Comparison of ENCODE assay signal across 8 cellular contexts in the genomic region with DNA sequence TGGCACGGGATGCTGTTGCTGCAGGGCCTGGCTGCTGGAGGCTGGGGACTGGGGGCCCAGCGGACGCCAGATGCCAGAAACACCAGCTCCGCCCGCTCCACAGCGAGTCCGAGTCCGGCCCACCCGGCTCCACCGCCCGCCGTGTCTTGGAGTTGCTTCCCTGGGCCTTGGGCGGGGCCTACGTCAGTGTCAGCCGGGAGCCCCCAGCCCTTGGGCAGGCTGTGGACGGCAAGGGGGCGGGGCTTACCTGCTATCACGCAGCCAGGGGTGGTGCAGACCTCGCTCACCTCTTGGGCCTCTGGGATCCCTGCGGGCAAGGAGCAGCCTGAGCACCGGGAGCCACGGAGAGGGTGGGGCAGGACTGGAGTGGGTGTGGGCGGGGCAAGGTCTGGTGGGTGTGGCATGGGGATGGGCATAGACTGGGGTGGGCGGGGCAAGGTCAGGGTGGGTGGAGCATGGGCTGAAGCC. TPM values are rescaled to one million over a fixed set of nuclear protein-coding genes. Genes with fewer than 3 reads are reported as not detected.
DNase-seq lines count a peak whose midpoint lies in the region; ATAC-seq and TF ChIP-seq lines count a peak whose summit lies in the region.

No MANE protein-coding gene starts in this region.

- H3K9me3 ChIP-seq in CD8-positive, alpha-beta T cell (ENCODE audit: low read length): peaks cover 6% of the 10 kb centered on the region
- H3K9me3 ChIP-seq in HUES6 (ENCODE audit: control insufficient read depth, insufficient read depth, low read depth, low read length): peaks cover 9% of the 10 kb centered on the region; the same call in 1 of the 2 replicates
- peaks cover 0 to 11% of the 10 kb centered on the region in 2 donors for H3K9me3 ChIP-seq in lung (ENCODE audit: control insufficient read depth in 2 of 2, insufficient read depth in 1 of 2, low read length in 1 of 2)

- H3K4me3 Mint-ChIP-seq in CD8-positive, alpha-beta T cell: no peak overlapping the region

- H3K9me3 Mint-ChIP-seq in CD8-positive, alpha-beta T cell: peaks cover 16% of the 10 kb centered on the region

- H3K36me3 ChIP-seq in CD8-positive, alpha-beta T cell (ENCODE audit: insufficient read depth, low read length): no peaks in the 10 kb centered on the region
- H3K36me3 ChIP-seq in HUES6 (ENCODE audit: control insufficient read depth, insufficient read depth, low read length) (no peaks in the 10 kb centered on the region), lung (ENCODE audit: control insufficient read depth in 2 of 2, insufficient read depth in 2 of 2, low read length in 2 of 2) (no peaks in the 10 kb centered on the region)

- WGBS in lung, 2 donors: 15 to 19% methylated on average over 24 of the region's 24 CpGs

- no peak overlapping the region for H3K4me3 ChIP-seq in CD8-positive, alpha-beta T cell (ENCODE audit: low read depth, low read length)
- peak overlapping the region; percentile 51 for H3K4me3 ChIP-seq in HUES6 (ENCODE audit: low read depth, low read length)
- no peak overlapping the region for H3K4me3 ChIP-seq in astrocyte of the spinal cord (ENCODE audit: low read depth, low read length)
- peak overlapping the region; percentile 5 for H3K4me3 ChIP-seq in lung

- H3K4me1 ChIP-seq in CD8-positive, alpha-beta T cell (ENCODE audit: insufficient read depth, low read length): no peaks in the 10 kb centered on the region
- peaks cover 5% of the 10 kb centered on the region for H3K4me1 ChIP-seq in HUES6 (ENCODE audit: control insufficient read depth, insufficient read depth, low read length)
- H3K4me1 ChIP-seq in lung (ENCODE audit: control insufficient read depth in 2 of 2, insufficient read depth in 2 of 2, low read length in 2 of 2): peaks cover 0 to 4% of the 10 kb centered on the region in 2 donors

- in situ Hi-C loops in astrocyte of the spinal cord (cut with HindIII; ENCODE audit: low sequenced_read_pairs): no loop called here

- no peak overlapping the region for H3K27ac ChIP-seq in CD8-positive, alpha-beta T cell (ENCODE audit: low read depth, low read length)
- H3K27ac ChIP-seq in HUES6 (ENCODE audit: low read depth, low read length) (no peak overlapping the region), lung (ENCODE audit: low read depth in 1 of 2, low read length in 1 of 2) (no peak overlapping the region)

- H3K9ac ChIP-seq in HUES6 (ENCODE audit: low read length): no peak overlapping the region

- intact Hi-C loops in CD8-positive, alpha-beta T cell (cut with DNase I, micrococcal nuclease): no loop called here

- no peak for TF ChIP-seq CTCF in CD8-positive, alpha-beta T cell (IDR thresholded peaks at IDR 0.05)
- TF ChIP-seq CTCF in astrocyte of the spinal cord (IDR thresholded peaks at IDR 0.05; ENCODE audit: low read depth, low read length) (no peak), lung (IDR thresholded peaks at IDR 0.05; ENCODE audit: control extremely low read depth, extremely low read depth) (no peak)

- POLR2A ChIA-PET in CD8-positive, alpha-beta T cell (lab: Charles Lee): no interaction called here

- peaks cover 6% of the 10 kb centered on the region for H3K27me3 Mint-ChIP-seq in CD8-positive, alpha-beta T cell (ENCODE audit: low read depth)

- ATAC-seq in CD8-positive, alpha-beta T cell: peak; percentile 36
- ATAC-seq in lung (ENCODE audit: insufficient read depth, low FRiP score): no peak
- ATAC-seq in HG03039 (IDR thresholded peaks at IDR 0.05; ENCODE audit: unreplicated experiment): no peak
- ATAC-seq in HG03097 (IDR thresholded peaks at IDR 0.05; ENCODE audit: low FRiP score, unreplicated experiment): no peak
- ATAC-seq in HG02571 (IDR thresholded peaks at IDR 0.05; ENCODE audit: unreplicated experiment): no peak

- no peak for DNase-seq in CD8-positive, alpha-beta T cell
- DNase-seq in astrocyte of the spinal cord (ENCODE audit: low read depth, low spot score) (peak; percentile 13), lung (ENCODE audit: low spot score) (peak; percentile 56), cerebellar cortex (ENCODE audit: low spot score) (no peak)

- H3K27ac Mint-ChIP-seq in CD8-positive, alpha-beta T cell: no peak overlapping the region

- H3K27me3 ChIP-seq in CD8-positive, alpha-beta T cell (ENCODE audit: insufficient read depth, low read length): no peaks in the 10 kb centered on the region
- H3K27me3 ChIP-seq in HUES6 (ENCODE audit: control insufficient read depth, insufficient read depth, low read length): peaks cover 3% of the 10 kb centered on the region; the same call in 1 of the 2 replicates
- no peaks in the 10 kb centered on the region for H3K27me3 ChIP-seq in lung (ENCODE audit: control insufficient read depth, insufficient read depth)

- H3K36me3 Mint-ChIP-seq in CD8-positive, alpha-beta T cell: no peaks in the 10 kb centered on the region

- CTCF ChIA-PET in CD8-positive, alpha-beta T cell (lab: Charles Lee): no interaction called here

- no peaks in the 10 kb centered on the region for H3K4me1 Mint-ChIP-seq in CD8-positive, alpha-beta T cell (ENCODE audit: low read depth)

RNA-seq across cellular contexts. Expression of gene MMEL1, which starts 21.7 kb away (rescaled TPM):
- 1 to 10 TPM; 1.4 TPM for total RNA-seq in CD8-positive, alpha-beta T cell
- 1 to 10 TPM; 4.0 to 5.9 TPM for total RNA-seq in lung
- 1 to 10 TPM; 6.2 to 8.4 TPM for polyA plus RNA-seq in lung

RNA-seq across cellular contexts. Expression of gene PRXL2B, which starts 24.5 kb away (rescaled TPM):
- total RNA-seq in CD8-positive, alpha-beta T cell: 10 to 100 TPM; 13.5 to 15.9 TPM
- 10 to 100 TPM; 17.8 to 39.8 TPM for total RNA-seq in lung
- 10 to 100 TPM; 24.9 to 29.0 TPM for polyA plus RNA-seq in lung

RNA-seq across cellular contexts. Expression of gene TNFRSF14, which starts 54.9 kb away (rescaled TPM):
- 100 to 1,000 TPM; 158 to 160 TPM for total RNA-seq in CD8-positive, alpha-beta T cell
- 100 to 1,000 TPM in 1 of 2 donors, 10 to 100 TPM in 1; 67.4 to 127 TPM for total RNA-seq in lung
- polyA plus RNA-seq in lung: 100 to 1,000 TPM; 191 to 200 TPM

Comparison
In these comparisons a context has a peak if more than half of its experiments do, and no peak if none do; other contexts are left out.
1. DNase-seq: peak in astrocyte of the spinal cord (single experiment) and lung (single experiment); none in CD8-positive, alpha-beta T cell (0 of 7) and cerebellar cortex (single experiment).
2. H3K4me3 ChIP-seq: peak in HUES6 (single experiment) and lung (single experiment); none in CD8-positive, alpha-beta T cell (single experiment) and astrocyte of the spinal cord (single experiment).